32 cellular contexts compared by ENCODE assay signal in the genomic region with DNA sequence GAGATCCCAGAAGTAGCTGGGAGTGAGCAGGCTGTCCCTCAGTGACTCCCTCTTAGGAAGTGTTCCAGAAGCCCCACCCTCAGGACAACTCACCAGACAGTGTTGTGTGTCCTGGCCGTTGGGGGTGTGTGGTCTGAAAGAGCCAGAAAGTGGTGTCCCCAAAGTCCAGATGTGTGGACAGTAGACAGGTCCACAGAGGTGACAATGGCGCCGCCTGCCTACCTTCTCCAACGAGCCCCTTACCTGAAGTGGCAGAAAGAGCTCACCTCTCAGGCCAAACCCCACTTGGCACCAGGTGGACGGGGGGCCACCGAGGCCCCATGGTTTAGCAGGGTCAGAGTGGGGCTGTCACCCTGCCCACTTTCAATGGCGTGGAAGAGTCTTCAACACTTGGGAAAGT. TPM values are rescaled to one million over a fixed set of nuclear protein-coding genes. Genes with fewer than 3 reads are reported as not detected.
"Had no signal": no experiment of that assay in that cellular context is flagged by ENCODE, and none has a peak within 500 bp of the region (broad histone marks: within the 10 kb centered on the region; RNA-seq: fewer than 3 reads in every experiment).

No MANE protein-coding gene starts in this region.

- H3K9me3 ChIP-seq: heart left ventricle, left ventricle myocardium inferior, ovary, prostate gland, sigmoid colon, uterus had no signal

- ATAC-seq: activated CD4-positive, CD25-positive, alpha-beta regulatory T cell treated with anti-CD3 and anti-CD28 coated beads, Interleukin-2, amount 50 U/mL, for 24 hours; stimulated activated effector memory CD8-positive, alpha-beta T cell treated with anti-CD3 and anti-CD28 coated beads, Interleukin-12 subunit alpha, Interleukin-12 subunit beta, amount 100 ng/mL, for 72 hours; stimulated activated naive CD8-positive, alpha-beta T cell treated with anti-CD3 and anti-CD28 coated beads, Interleukin-15, amount 100 ng/mL, for 72 hours; T-helper 17 cell had no signal

- FAIRE-seq: astrocyte, small intestine had no signal

- H3K27me3 Mint-ChIP-seq: T-helper 17 cell had no signal

- DNase-seq: activated CD4-positive, alpha-beta T cell treated with anti-CD3 and anti-CD28 coated beads for 48 hours; activated CD4-positive, alpha-beta T cell treated with anti-CD3 and anti-CD28 coated beads, Interleukin-2, amount 50 U/mL, for 48 hours; activated CD8-positive, alpha-beta memory T cell treated with anti-CD3 and anti-CD28 coated beads for 24 hours; activated gamma-delta T cell; activated naive CD4-positive, alpha-beta T cell treated with anti-CD3 and anti-CD28 coated beads, Interleukin-2, amount 10 ng/mL, durations not matched to agents 7 days and 5 days; activated naive CD8-positive, alpha-beta T cell treated with anti-CD3 and anti-CD28 coated beads, Interleukin-2, amount 10 ng/mL, durations not matched to agents 7 days and 5 days; amniotic stem cell; brain microvascular endothelial cell; central memory CD4-positive, alpha-beta T cell; heart left ventricle; left ventricle myocardium inferior; nephron progenitor cell; ovary; retina; sigmoid colon; small intestine; stimulated activated CD4-positive, alpha-beta T cell treated with anti-CD3 and anti-CD28 coated beads, Interleukin-4, amount 100 ng/mL, for 24 hours; stimulated activated naive CD8-positive, alpha-beta T cell treated with anti-CD3 and anti-CD28 coated beads, Interleukin-15, amount 100 ng/mL, for 72 hours; substantia nigra; T-helper 17 cell; T1000; uterus; WERI-Rb-1 had no signal

- H3K4me3 Mint-ChIP-seq: activated naive CD4-positive, alpha-beta T cell treated with anti-CD3 and anti-CD28 coated beads, Interleukin-2, amount 10 ng/mL, durations not matched to agents 7 days and 5 days; activated naive CD8-positive, alpha-beta T cell treated with anti-CD3 and anti-CD28 coated beads, Interleukin-2, amount 10 ng/mL, durations not matched to agents 7 days and 5 days; activated T-helper 1 cell treated with anti-CD3 and anti-CD28 coated beads, Interleukin-12 subunit alpha, Interleukin-12 subunit beta, Interleukin-2, Interleukin-4 antibody, amounts not matched to agents 30 ng/mL and 10 ng/mL and 1 ng/mL, durations not matched to agents 14 hours and 24 hours and 36 hours; nephron progenitor cell; stimulated activated effector memory CD8-positive, alpha-beta T cell treated with anti-CD3 and anti-CD28 coated beads, Interleukin-12 subunit alpha, Interleukin-12 subunit beta, amount 100 ng/mL, for 72 hours; stimulated activated naive CD8-positive, alpha-beta T cell treated with anti-CD3 and anti-CD28 coated beads, Interleukin-15, amount 100 ng/mL, for 72 hours; T-helper 17 cell; type B pancreatic cell had no signal

- H3K4me3 ChIP-seq: heart left ventricle, left ventricle myocardium inferior, lung, ovary, prostate gland, sigmoid colon, uterus had no signal

- H3K36me3 Mint-ChIP-seq: activated naive CD4-positive, alpha-beta T cell treated with anti-CD3 and anti-CD28 coated beads, Interleukin-2, amount 10 ng/mL, durations not matched to agents 7 days and 5 days; activated naive CD8-positive, alpha-beta T cell treated with anti-CD3 and anti-CD28 coated beads, Interleukin-2, amount 10 ng/mL, durations not matched to agents 7 days and 5 days; stimulated activated effector memory CD8-positive, alpha-beta T cell treated with anti-CD3 and anti-CD28 coated beads, Interleukin-12 subunit alpha, Interleukin-12 subunit beta, amount 100 ng/mL, for 72 hours; type B pancreatic cell had no signal

- H3K27me3 ChIP-seq: brain microvascular endothelial cell, ovary, uterus had no signal

- H3K27ac Mint-ChIP-seq: activated naive CD4-positive, alpha-beta T cell treated with anti-CD3 and anti-CD28 coated beads, Interleukin-2, amount 10 ng/mL, durations not matched to agents 7 days and 5 days; activated naive CD8-positive, alpha-beta T cell treated with anti-CD3 and anti-CD28 coated beads, Interleukin-2, amount 10 ng/mL, durations not matched to agents 7 days and 5 days; activated T-helper 1 cell treated with anti-CD3 and anti-CD28 coated beads, Interleukin-12 subunit alpha, Interleukin-12 subunit beta, Interleukin-2, Interleukin-4 antibody, amounts not matched to agents 30 ng/mL and 10 ng/mL and 1 ng/mL, durations not matched to agents 14 hours and 24 hours and 36 hours; nephron progenitor cell; stimulated activated effector memory CD8-positive, alpha-beta T cell treated with anti-CD3 and anti-CD28 coated beads, Interleukin-12 subunit alpha, Interleukin-12 subunit beta, amount 100 ng/mL, for 72 hours; stimulated activated naive CD8-positive, alpha-beta T cell treated with anti-CD3 and anti-CD28 coated beads, Interleukin-15, amount 100 ng/mL, for 72 hours; T-helper 17 cell had no signal

- H3K27ac ChIP-seq: brain microvascular endothelial cell, heart left ventricle, left ventricle myocardium inferior, ovary, prostate gland, sigmoid colon, uterus, WERI-Rb-1 had no signal

- H3K4me1 ChIP-seq: heart left ventricle, left ventricle myocardium inferior, prostate gland, sigmoid colon, uterus had no signal

- H3K36me3 ChIP-seq: brain microvascular endothelial cell, heart left ventricle, left ventricle myocardium inferior, ovary, prostate gland, sigmoid colon, uterus, WERI-Rb-1 had no signal

- H3K9me3 Mint-ChIP-seq: activated naive CD4-positive, alpha-beta T cell treated with anti-CD3 and anti-CD28 coated beads, Interleukin-2, amount 10 ng/mL, durations not matched to agents 7 days and 5 days; activated naive CD8-positive, alpha-beta T cell treated with anti-CD3 and anti-CD28 coated beads, Interleukin-2, amount 10 ng/mL, durations not matched to agents 7 days and 5 days; activated T-helper 1 cell treated with anti-CD3 and anti-CD28 coated beads, Interleukin-12 subunit alpha, Interleukin-12 subunit beta, Interleukin-2, Interleukin-4 antibody, amounts not matched to agents 30 ng/mL and 10 ng/mL and 1 ng/mL, durations not matched to agents 14 hours and 24 hours and 36 hours; nephron progenitor cell; stimulated activated effector memory CD8-positive, alpha-beta T cell treated with anti-CD3 and anti-CD28 coated beads, Interleukin-12 subunit alpha, Interleukin-12 subunit beta, amount 100 ng/mL, for 72 hours; stimulated activated naive CD8-positive, alpha-beta T cell treated with anti-CD3 and anti-CD28 coated beads, Interleukin-15, amount 100 ng/mL, for 72 hours; type B pancreatic cell had no signal

RNA-seq across cellular contexts. Expression of a gene that starts 41.7 kb away (rescaled TPM):
- total RNA-seq: activated naive CD8-positive, alpha-beta T cell treated with anti-CD3 and anti-CD28 coated beads, Interleukin-2, amount 10 ng/mL, durations not matched to agents 7 days and 5 days; activated T-helper 1 cell treated with anti-CD3 and anti-CD28 coated beads, Interleukin-12 subunit alpha, Interleukin-12 subunit beta, Interleukin-2, Interleukin-4 antibody, amounts not matched to agents 30 ng/mL and 10 ng/mL and 1 ng/mL, durations not matched to agents 14 hours and 24 hours and 36 hours; fibroblast of lung; fibroblast of villous mesenchyme; left ventricle myocardium inferior; T-helper 17 cell had no signal
- polyA plus RNA-seq: fibroblast of lung, lung had no signal
